In the genomic region with DNA sequence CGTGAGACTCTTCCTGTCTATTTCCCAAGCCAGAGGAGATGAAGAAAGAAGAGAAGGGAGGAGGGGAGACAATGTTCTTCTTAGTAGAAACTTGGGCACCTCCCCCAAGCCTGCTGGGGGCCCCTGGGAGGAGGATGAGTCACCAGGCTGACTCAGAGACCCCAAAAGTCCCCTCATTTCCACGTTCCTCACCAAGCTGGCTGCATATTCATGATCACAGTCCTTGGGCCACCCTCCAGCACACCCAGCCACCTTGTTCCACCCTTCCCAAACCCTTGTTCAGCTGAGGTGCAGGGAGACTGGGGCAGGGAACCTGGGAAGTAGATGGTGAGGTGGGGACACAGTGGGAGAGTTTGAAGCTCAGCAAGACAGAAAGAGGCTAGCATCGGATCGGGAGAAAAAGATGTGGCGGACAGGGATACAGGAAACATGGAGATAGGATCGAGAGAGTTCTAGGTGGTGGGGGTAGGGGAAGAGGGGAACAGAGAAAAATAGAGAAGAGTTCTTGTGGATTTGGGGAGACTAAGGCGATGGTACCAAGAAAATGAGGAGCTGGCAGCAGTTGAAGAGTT, we compare ENCODE assay signal across 1 cellular context.
TF ChIP-seq lines count a peak whose summit lies in the region.

No MANE protein-coding gene starts in this region.

TF ChIP-seq in HepG2, 621 proteins besides CTCF, POLR2A, EP300 and RAD21:
- no peak for TF ChIP-seq ZNF253 (CRISPR knock-in tag; IDR thresholded peaks at IDR 0.05; ENCODE audit: borderline replicate concordance)
- no peak for TF ChIP-seq SP5 (CRISPR knock-in tag; IDR thresholded peaks at IDR 0.05; ENCODE audit: borderline replicate concordance, low read depth)
- TF ChIP-seq, protein P1, sequence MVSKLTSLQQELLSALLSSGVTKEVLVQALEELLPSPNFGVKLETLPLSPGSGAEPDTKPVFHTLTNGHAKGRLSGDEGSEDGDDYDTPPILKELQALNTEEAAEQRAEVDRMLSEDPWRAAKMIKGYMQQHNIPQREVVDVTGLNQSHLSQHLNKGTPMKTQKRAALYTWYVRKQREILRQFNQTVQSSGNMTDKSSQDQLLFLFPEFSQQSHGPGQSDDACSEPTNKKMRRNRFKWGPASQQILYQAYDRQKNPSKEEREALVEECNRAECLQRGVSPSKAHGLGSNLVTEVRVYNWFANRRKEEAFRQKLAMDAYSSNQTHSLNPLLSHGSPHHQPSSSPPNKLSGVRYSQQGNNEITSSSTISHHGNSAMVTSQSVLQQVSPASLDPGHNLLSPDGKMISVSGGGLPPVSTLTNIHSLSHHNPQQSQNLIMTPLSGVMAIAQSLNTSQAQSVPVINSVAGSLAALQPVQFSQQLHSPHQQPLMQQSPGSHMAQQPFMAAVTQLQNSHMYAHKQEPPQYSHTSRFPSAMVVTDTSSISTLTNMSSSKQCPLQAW (CRISPR knock-in tag; IDR thresholded peaks at IDR 0.05): peak; percentile 27; the same call in 1 of the 2 replicates
- TF ChIP-seq, protein P2, sequence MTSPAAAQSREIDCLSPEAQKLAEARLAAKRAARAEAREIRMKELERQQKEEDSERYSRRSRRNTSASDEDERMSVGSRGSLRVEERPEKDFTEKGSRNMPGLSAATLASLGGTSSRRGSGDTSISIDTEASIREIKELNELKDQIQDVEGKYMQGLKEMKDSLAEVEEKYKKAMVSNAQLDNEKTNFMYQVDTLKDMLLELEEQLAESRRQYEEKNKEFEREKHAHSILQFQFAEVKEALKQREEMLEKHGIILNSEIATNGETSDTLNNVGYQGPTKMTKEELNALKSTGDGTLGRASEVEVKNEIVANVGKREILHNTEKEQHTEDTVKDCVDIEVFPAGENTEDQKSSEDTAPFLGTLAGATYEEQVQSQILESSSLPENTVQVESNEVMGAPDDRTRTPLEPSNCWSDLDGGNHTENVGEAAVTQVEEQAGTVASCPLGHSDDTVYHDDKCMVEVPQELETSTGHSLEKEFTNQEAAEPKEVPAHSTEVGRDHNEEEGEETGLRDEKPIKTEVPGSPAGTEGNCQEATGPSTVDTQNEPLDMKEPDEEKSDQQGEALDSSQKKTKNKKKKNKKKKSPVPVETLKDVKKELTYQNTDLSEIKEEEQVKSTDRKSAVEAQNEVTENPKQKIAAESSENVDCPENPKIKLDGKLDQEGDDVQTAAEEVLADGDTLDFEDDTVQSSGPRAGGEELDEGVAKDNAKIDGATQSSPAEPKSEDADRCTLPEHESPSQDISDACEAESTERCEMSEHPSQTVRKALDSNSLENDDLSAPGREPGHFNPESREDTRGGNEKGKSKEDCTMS (CRISPR knock-in tag; conservative IDR thresholded peaks at IDR 0.05): no peak
- TF ChIP-seq ZBTB38 (CRISPR knock-in tag; IDR thresholded peaks at IDR 0.05): 0 out of 2 replicates have a peak, but pooled peaks have one; percentile 37
- TF ChIP-seq ZNF619 (CRISPR knock-in tag; IDR thresholded peaks at IDR 0.05): peak; percentile 71; the same call in 1 of the 2 replicates
- no peak for TF ChIP-seq FOXA3 (CRISPR knock-in tag; IDR thresholded peaks at IDR 0.05)
- no peak for TF ChIP-seq ATF1 (CRISPR knock-in tag; IDR thresholded peaks at IDR 0.05)
- TF ChIP-seq, protein P3, sequence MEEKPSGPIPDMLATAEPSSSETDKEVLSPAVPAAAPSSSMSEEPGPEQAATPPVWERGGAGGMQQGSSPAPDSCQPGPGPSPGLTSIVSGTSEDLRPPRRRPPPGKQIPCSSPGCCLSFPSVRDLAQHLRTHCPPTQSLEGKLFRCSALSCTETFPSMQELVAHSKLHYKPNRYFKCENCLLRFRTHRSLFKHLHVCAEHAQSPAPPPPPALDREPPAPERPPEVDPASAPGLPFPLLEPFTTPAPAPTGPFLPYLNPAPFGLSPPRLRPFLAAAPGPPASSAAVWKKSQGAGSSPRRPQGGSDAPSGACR (CRISPR knock-in tag; IDR thresholded peaks at IDR 0.05): 0 out of 2 replicates have a peak, but pooled peaks have one; percentile 33
- TF ChIP-seq, protein P4, sequence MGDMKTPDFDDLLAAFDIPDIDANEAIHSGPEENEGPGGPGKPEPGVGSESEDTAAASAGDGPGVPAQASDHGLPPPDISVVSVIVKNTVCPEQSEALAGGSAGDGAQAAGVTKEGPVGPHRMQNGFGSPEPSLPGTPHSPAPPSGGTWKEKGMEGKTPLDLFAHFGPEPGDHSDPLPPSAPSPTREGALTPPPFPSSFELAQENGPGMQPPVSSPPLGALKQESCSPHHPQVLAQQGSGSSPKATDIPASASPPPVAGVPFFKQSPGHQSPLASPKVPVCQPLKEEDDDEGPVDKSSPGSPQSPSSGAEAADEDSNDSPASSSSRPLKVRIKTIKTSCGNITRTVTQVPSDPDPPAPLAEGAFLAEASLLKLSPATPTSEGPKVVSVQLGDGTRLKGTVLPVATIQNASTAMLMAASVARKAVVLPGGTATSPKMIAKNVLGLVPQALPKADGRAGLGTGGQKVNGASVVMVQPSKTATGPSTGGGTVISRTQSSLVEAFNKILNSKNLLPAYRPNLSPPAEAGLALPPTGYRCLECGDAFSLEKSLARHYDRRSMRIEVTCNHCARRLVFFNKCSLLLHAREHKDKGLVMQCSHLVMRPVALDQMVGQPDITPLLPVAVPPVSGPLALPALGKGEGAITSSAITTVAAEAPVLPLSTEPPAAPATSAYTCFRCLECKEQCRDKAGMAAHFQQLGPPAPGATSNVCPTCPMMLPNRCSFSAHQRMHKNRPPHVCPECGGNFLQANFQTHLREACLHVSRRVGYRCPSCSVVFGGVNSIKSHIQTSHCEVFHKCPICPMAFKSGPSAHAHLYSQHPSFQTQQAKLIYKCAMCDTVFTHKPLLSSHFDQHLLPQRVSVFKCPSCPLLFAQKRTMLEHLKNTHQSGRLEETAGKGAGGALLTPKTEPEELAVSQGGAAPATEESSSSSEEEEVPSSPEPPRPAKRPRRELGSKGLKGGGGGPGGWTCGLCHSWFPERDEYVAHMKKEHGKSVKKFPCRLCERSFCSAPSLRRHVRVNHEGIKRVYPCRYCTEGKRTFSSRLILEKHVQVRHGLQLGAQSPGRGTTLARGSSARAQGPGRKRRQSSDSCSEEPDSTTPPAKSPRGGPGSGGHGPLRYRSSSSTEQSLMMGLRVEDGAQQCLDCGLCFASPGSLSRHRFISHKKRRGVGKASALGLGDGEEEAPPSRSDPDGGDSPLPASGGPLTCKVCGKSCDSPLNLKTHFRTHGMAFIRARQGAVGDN (CRISPR knock-in tag; IDR thresholded peaks at IDR 0.05): 0 out of 2 replicates have a peak, but pooled peaks have one; percentile 4
- no peak for TF ChIP-seq ZNF34 (CRISPR knock-in tag; IDR thresholded peaks at IDR 0.05; ENCODE audit: borderline replicate concordance)
- peak; percentile 68 for TF ChIP-seq FOSL2 (CRISPR knock-in tag; IDR thresholded peaks at IDR 0.05)
- TF ChIP-seq, protein P5, sequence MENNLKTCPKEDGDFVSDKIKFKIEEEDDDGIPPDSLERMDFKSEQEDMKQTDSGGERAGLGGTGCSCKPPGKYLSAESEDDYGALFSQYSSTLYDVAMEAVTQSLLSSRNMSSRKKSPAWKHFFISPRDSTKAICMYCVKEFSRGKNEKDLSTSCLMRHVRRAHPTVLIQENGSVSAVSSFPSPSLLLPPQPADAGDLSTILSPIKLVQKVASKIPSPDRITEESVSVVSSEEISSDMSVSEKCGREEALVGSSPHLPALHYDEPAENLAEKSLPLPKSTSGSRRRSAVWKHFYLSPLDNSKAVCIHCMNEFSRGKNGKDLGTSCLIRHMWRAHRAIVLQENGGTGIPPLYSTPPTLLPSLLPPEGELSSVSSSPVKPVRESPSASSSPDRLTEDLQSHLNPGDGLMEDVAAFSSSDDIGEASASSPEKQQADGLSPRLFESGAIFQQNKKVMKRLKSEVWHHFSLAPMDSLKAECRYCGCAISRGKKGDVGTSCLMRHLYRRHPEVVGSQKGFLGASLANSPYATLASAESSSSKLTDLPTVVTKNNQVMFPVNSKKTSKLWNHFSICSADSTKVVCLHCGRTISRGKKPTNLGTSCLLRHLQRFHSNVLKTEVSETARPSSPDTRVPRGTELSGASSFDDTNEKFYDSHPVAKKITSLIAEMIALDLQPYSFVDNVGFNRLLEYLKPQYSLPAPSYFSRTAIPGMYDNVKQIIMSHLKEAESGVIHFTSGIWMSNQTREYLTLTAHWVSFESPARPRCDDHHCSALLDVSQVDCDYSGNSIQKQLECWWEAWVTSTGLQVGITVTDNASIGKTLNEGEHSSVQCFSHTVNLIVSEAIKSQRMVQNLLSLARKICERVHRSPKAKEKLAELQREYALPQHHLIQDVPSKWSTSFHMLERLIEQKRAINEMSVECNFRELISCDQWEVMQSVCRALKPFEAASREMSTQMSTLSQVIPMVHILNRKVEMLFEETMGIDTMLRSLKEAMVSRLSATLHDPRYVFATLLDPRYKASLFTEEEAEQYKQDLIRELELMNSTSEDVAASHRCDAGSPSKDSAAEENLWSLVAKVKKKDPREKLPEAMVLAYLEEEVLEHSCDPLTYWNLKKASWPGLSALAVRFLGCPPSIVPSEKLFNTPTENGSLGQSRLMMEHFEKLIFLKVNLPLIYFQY (CRISPR knock-in tag; IDR thresholded peaks at IDR 0.05; ENCODE audit: borderline replicate concordance): no peak
